Comparison of ENCODE assay signal across 1 cellular context in the genomic region with DNA sequence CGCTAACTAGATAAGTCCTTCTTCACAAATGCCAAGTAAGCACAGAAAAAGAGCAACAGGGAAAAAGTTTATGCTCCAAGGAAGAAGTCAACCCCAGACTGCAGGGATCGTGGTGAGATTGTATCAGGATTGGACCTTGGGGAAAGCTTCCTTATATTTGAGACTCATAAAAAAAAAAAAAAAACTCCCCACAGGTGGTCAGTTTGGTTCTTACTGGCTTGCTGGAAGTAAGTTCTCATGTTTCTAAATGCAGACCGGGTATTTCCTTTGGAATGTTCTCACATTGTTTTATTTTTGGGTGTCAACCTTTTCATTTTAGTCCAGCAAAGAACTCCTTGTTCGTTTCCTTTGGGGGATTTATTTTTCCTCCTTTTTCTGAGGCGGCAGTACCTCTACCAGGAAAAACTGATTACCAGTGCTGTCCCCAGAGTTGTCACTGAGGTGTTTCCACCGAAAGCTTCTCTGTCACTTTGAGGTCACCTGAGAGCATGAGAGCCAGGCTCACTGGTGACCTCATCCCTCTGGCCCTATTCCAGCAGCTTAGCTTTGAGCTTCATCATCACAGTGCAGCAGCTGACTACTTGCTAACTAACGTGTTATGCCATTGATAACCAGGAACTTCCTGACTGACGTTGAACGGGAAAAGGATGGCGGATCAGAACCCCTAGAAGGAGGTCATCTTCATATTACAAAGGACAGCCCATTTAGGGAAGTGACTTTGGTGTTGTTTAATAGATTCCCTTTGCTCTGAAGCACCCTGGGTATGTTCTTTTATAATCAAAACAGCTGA.
TF ChIP-seq lines count a peak whose summit lies in the region.

No MANE protein-coding gene starts in this region.

TF ChIP-seq in GM12878, 131 proteins besides CTCF, POLR2A, EP300 and RAD21 (continued from another document):
- TF ChIP-seq, protein P1, sequence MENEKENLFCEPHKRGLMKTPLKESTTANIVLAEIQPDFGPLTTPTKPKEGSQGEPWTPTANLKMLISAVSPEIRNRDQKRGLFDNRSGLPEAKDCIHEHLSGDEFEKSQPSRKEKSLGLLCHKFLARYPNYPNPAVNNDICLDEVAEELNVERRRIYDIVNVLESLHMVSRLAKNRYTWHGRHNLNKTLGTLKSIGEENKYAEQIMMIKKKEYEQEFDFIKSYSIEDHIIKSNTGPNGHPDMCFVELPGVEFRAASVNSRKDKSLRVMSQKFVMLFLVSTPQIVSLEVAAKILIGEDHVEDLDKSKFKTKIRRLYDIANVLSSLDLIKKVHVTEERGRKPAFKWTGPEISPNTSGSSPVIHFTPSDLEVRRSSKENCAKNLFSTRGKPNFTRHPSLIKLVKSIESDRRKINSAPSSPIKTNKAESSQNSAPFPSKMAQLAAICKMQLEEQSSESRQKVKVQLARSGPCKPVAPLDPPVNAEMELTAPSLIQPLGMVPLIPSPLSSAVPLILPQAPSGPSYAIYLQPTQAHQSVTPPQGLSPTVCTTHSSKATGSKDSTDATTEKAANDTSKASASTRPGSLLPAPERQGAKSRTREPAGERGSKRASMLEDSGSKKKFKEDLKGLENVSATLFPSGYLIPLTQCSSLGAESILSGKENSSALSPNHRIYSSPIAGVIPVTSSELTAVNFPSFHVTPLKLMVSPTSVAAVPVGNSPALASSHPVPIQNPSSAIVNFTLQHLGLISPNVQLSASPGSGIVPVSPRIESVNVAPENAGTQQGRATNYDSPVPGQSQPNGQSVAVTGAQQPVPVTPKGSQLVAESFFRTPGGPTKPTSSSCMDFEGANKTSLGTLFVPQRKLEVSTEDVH (IDR thresholded peaks at IDR 0.05; ENCODE audit: low read depth, partially characterized antibody) = no peak
